In genomic region chr3:194472290-194472920, GRCh38 we compare ENCODE assay signal across 9 cellular contexts. TPM values are rescaled to one million over a fixed set of nuclear protein-coding genes. Genes with fewer than 3 reads are reported as not detected.
DNase-seq lines count a peak whose midpoint lies in the region; ATAC-seq and TF ChIP-seq lines count a peak whose summit lies in the region.
"Had no signal": no experiment of that assay in that cellular context is flagged by ENCODE, and none has a peak within 500 bp of the region (broad histone marks: within the 10 kb centered on the region; RNA-seq: fewer than 3 reads in every experiment).

No MANE protein-coding gene starts in this region.

- no peaks in the 10 kb centered on the region for H3K9me3 Mint-ChIP-seq in CD4-positive, alpha-beta T cell
- H3K9me3 Mint-ChIP-seq in immature natural killer cell = no peaks in the 10 kb centered on the region
- no peaks in the 10 kb centered on the region for H3K9me3 Mint-ChIP-seq in stimulated activated naive CD8-positive, alpha-beta T cell treated with anti-CD3 and anti-CD28 coated beads, Interleukin-15, Interleukin-2, amounts not matched to agents 100 ng/mL and 50 ng/mL, for 24 hours

- POLR2A ChIA-PET in CD4-positive, alpha-beta T cell (lab: Charles Lee) = interaction anchor here (1.0 to 1.1 kb wide), 6 partner anchors 11 to 122 kb away, joined by 3 to 8 read pairs (median 3); no protein-coding TSS in a partner anchor

- no peaks in the 10 kb centered on the region for H3K27me3 Mint-ChIP-seq in CD4-positive, alpha-beta T cell
- peaks cover 0 to 2% (median 0%) of the 10 kb centered on the region in 3 donors for H3K27me3 Mint-ChIP-seq in immature natural killer cell (ENCODE audit: low read depth in 3 of 3)
- no peaks in the 10 kb centered on the region for H3K27me3 Mint-ChIP-seq in stimulated activated naive CD8-positive, alpha-beta T cell treated with anti-CD3 and anti-CD28 coated beads, Interleukin-15, Interleukin-2, amounts not matched to agents 100 ng/mL and 50 ng/mL, for 24 hours

- H3K27ac ChIP-seq in CD4-positive, alpha-beta T cell (ENCODE audit: low read depth, low read length) = no peak overlapping the region
- H3K27ac ChIP-seq: SJSA1 had no signal

- H3K36me3 Mint-ChIP-seq in CD4-positive, alpha-beta T cell (ENCODE audit: low read depth) = no peaks in the 10 kb centered on the region
- no peaks in the 10 kb centered on the region for H3K36me3 Mint-ChIP-seq in immature natural killer cell
- H3K36me3 Mint-ChIP-seq in stimulated activated naive CD8-positive, alpha-beta T cell treated with anti-CD3 and anti-CD28 coated beads, Interleukin-15, Interleukin-2, amounts not matched to agents 100 ng/mL and 50 ng/mL, for 24 hours (ENCODE audit: low read depth) = peaks cover 6% of the 10 kb centered on the region

- intact Hi-C loops in CD4-positive, alpha-beta T cell (cut with DNase I, micrococcal nuclease) = loop anchor here (1.0 to 5.0 kb wide), 5 partner anchors 40 to 122 kb away; no protein-coding TSS in a partner anchor

- H3K27ac Mint-ChIP-seq in CD4-positive, alpha-beta T cell = no peak overlapping the region
- no peak overlapping the region for H3K27ac Mint-ChIP-seq in immature natural killer cell
- peak overlapping the region; percentile 37 for H3K27ac Mint-ChIP-seq in stimulated activated naive CD8-positive, alpha-beta T cell treated with anti-CD3 and anti-CD28 coated beads, Interleukin-15, Interleukin-2, amounts not matched to agents 100 ng/mL and 50 ng/mL, for 24 hours

- H3K27me3 ChIP-seq in CD4-positive, alpha-beta T cell (ENCODE audit: control insufficient read depth, insufficient read depth, low read length) = no peaks in the 10 kb centered on the region
- H3K27me3 ChIP-seq: SJSA1 had no signal

- peak; percentile 99 for TF ChIP-seq CTCF in CD4-positive, alpha-beta T cell (IDR thresholded peaks at IDR 0.05)

- peaks cover 11% of the 10 kb centered on the region for H3K4me1 Mint-ChIP-seq in CD4-positive, alpha-beta T cell (ENCODE audit: low read depth)
- peaks cover 2 to 17% of the 10 kb centered on the region in 2 donors for H3K4me1 Mint-ChIP-seq in immature natural killer cell
- peaks cover 13% of the 10 kb centered on the region for H3K4me1 Mint-ChIP-seq in stimulated activated naive CD8-positive, alpha-beta T cell treated with anti-CD3 and anti-CD28 coated beads, Interleukin-15, Interleukin-2, amounts not matched to agents 100 ng/mL and 50 ng/mL, for 24 hours (ENCODE audit: low read depth)

- ATAC-seq in CD4-positive, alpha-beta T cell (ENCODE audit: poor library complexity) = peak; percentile 98
- ATAC-seq in GM18519 (IDR thresholded peaks at IDR 0.05; ENCODE audit: low FRiP score, unreplicated experiment) (peak; percentile 64), HG03139 (IDR thresholded peaks at IDR 0.05; ENCODE audit: unreplicated experiment) (peak; percentile 61), HG03196 (IDR thresholded peaks at IDR 0.05; ENCODE audit: unreplicated experiment) (no peak)

- no peak overlapping the region for H3K4me3 Mint-ChIP-seq in CD4-positive, alpha-beta T cell
- H3K4me3 Mint-ChIP-seq in immature natural killer cell = no peak overlapping the region
- H3K4me3 Mint-ChIP-seq in stimulated activated naive CD8-positive, alpha-beta T cell treated with anti-CD3 and anti-CD28 coated beads, Interleukin-15, Interleukin-2, amounts not matched to agents 100 ng/mL and 50 ng/mL, for 24 hours = no peak overlapping the region

- peak in 2 of 10 experiments; percentile 16 to 26 for DNase-seq in CD4-positive, alpha-beta T cell
- DNase-seq in NCI-H460 (ENCODE audit: extremely low read depth, low read depth) (peak; percentile 49), astrocyte of the hippocampus (ENCODE audit: low read depth, low spot score) (peak; percentile 74), immature natural killer cell (peak; percentile 47 to 56 (median 50))

- H3K9me3 ChIP-seq in CD4-positive, alpha-beta T cell (ENCODE audit: control insufficient read depth, low read length) = no peaks in the 10 kb centered on the region
- H3K9me3 ChIP-seq: SJSA1 had no signal

- CTCF ChIA-PET in CD4-positive, alpha-beta T cell (lab: Charles Lee) = interaction anchor here (0.6 to 1.9 kb wide), 15 partner anchors 9 to 139 kb away, joined by 3 to 18 read pairs (median 5); no protein-coding TSS in a partner anchor

RNA-seq across cellular contexts. Expression of gene ATP13A3, which starts 14.4 kb away (rescaled TPM):
- 10 to 100 TPM; 46.5 to 52.7 TPM for total RNA-seq in CD4-positive, alpha-beta T cell
- total RNA-seq in NCI-H460 (2014; rRNA removed; shearing (Covaris generic)) = 91.5 and 101 TPM in 2 replicates
- 86.4 and 94.1 TPM in 2 replicates for polyA plus RNA-seq in NCI-H460 (2014; cell fraction: nucleus; rRNA removed)
- 1 to 10 TPM; 5.2 to 8.5 (median 7.3) TPM for polyA plus RNA-seq in immature natural killer cell
